14 cellular contexts compared by ENCODE assay signal in the genomic region with DNA sequence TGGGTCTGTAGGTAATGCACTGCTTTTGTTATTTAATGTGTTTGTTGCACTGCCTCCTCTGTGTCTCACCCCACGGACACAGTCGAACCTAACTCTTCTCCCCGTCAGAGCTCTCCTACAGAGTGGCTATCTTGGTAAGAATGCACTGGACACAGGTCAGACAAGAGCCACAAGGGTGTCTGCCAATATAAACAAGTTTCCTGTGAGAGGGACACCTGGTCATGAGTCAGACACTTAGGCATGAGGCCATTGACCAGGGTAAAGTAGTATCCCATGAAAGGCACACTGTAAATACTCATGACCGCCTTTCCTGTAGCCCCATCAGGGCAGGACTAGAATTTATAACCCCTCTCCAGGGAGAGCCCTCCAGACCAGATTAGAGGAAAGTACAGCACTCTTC.
DNase-seq lines count a peak whose midpoint lies in the region; ATAC-seq and TF ChIP-seq lines count a peak whose summit lies in the region.
"Had no signal": no experiment of that assay in that cellular context is flagged by ENCODE, and none has a peak within 500 bp of the region (broad histone marks: within the 10 kb centered on the region; RNA-seq: fewer than 3 reads in every experiment).

No MANE protein-coding gene starts in this region.

- no peaks in the 10 kb centered on the region for H3K36me3 ChIP-seq in CD8-positive, alpha-beta memory T cell (ENCODE audit: insufficient read depth, low read length)
- H3K36me3 ChIP-seq: HAP-1 had no signal

- H3K4me3 Mint-ChIP-seq in Calu3 (ENCODE audit: low read depth, unreplicated experiment) = peak overlapping the region; percentile 15
- no peak overlapping the region for H3K4me3 Mint-ChIP-seq in central memory CD8-positive, alpha-beta T cell
- no peak overlapping the region for H3K4me3 Mint-ChIP-seq in type B pancreatic cell
- H3K4me3 Mint-ChIP-seq in CD8-positive, alpha-beta memory T cell = no peak overlapping the region
- H3K4me3 Mint-ChIP-seq: nephron had no signal

- CTCF ChIA-PET in Calu3 (lab: Charles Lee) = interaction anchor here (0.9 to 1.3 kb wide), 3 partner anchors 10 to 334 kb away, joined by 3 read pairs; no protein-coding TSS in a partner anchor
- CTCF ChIA-PET in CD8-positive, alpha-beta memory T cell (lab: Charles Lee) = interaction anchor here (1.1 kb wide), 1 partner anchor 631 kb away, joined by 3 read pairs; no protein-coding TSS in a partner anchor

- no peaks in the 10 kb centered on the region for H3K9me3 ChIP-seq in CD8-positive, alpha-beta memory T cell (ENCODE audit: low read length)
- H3K9me3 ChIP-seq: BLaER1 treated with 17β-estradiol and CSF1 and Interleukin-3, amounts not matched to agents 10 nM and 100 nM; HAP-1 had no signal

- H3K27ac Mint-ChIP-seq in Calu3 (ENCODE audit: unreplicated experiment) = peak overlapping the region; percentile 78
- H3K27ac Mint-ChIP-seq in central memory CD8-positive, alpha-beta T cell (ENCODE audit: low read depth) = peak overlapping the region; percentile 4
- no peak overlapping the region for H3K27ac Mint-ChIP-seq in type B pancreatic cell
- no peak overlapping the region for H3K27ac Mint-ChIP-seq in CD8-positive, alpha-beta memory T cell
- H3K27ac Mint-ChIP-seq: nephron had no signal

- H3K36me3 Mint-ChIP-seq in Calu3 (ENCODE audit: insufficient read depth, unreplicated experiment) = peaks cover 83% of the 10 kb centered on the region
- no peaks in the 10 kb centered on the region for H3K36me3 Mint-ChIP-seq in central memory CD8-positive, alpha-beta T cell (ENCODE audit: insufficient read depth)
- peaks cover 4% of the 10 kb centered on the region for H3K36me3 Mint-ChIP-seq in type B pancreatic cell
- peaks cover 0 to 2% (median 0%) of the 10 kb centered on the region in 3 donors for H3K36me3 Mint-ChIP-seq in CD8-positive, alpha-beta memory T cell

- intact Hi-C loops in Calu3 (cut with micrococcal nuclease; ENCODE audit: unreplicated experiment) = loop anchor here (2.0 to 5.0 kb wide), 3 partner anchors 322 to 637 kb away; no protein-coding TSS in a partner anchor

- POLR2A ChIA-PET in CD8-positive, alpha-beta memory T cell (lab: Charles Lee) = no interaction called here

- no TSS peak for BruUV-seq in Calu3 (replicated peaks; lab: Mats Ljungman, UMichigan)

- H3K27ac ChIP-seq in CD8-positive, alpha-beta memory T cell (ENCODE audit: low read depth, low read length) = no peak overlapping the region
- H3K27ac ChIP-seq: BLaER1 treated with 17β-estradiol and CSF1 and Interleukin-3, amounts not matched to agents 10 nM and 100 nM had no signal

- peak; percentile 71 for DNase-seq in Calu3
- peak; percentile 96 for DNase-seq in M059J (ENCODE audit: low read depth)
- DNase-seq in central memory CD8-positive, alpha-beta T cell (ENCODE audit: low spot score in 2 of 2) = no peak
- DNase-seq in myocyte (ENCODE audit: low read depth) = peak; percentile 60
- no peak for DNase-seq in type B pancreatic cell (ENCODE audit: extremely low spot score, unreplicated experiment)
- DNase-seq in GOT3 (lab: John Stamatoyannopoulos, UW) = no peak
- DNase-seq in CD8-positive, alpha-beta memory T cell = no peak
- no peak for DNase-seq in amniotic stem cell (lab: John Stamatoyannopoulos, UW)
- DNase-seq: amygdala; NCI-H2171 treated with DMSO at 0.1 percent for 48 hours; stimulated activated CD8-positive, alpha-beta memory T cell treated with anti-CD3 and anti-CD28 coated beads, Interleukin-4, amount 100 ng/mL, for 48 hours had no signal

- H3K4me3 ChIP-seq in CD8-positive, alpha-beta memory T cell (ENCODE audit: low read length) = no peak overlapping the region
- H3K4me3 ChIP-seq: BLaER1 treated with 17β-estradiol and CSF1 and Interleukin-3, amounts not matched to agents 10 nM and 100 nM; HAP-1 had no signal

- TF ChIP-seq CTCF in Calu3 (IDR thresholded peaks at IDR 0.05; ENCODE audit: unreplicated experiment) (no peak), type B pancreatic cell (conservative IDR thresholded peaks at IDR 0.05) (no peak)

- H3K4me1 Mint-ChIP-seq in Calu3 (ENCODE audit: low read depth, unreplicated experiment) (peaks cover 50% of the 10 kb centered on the region), type B pancreatic cell (ENCODE audit: unreplicated experiment) (peaks cover 22% of the 10 kb centered on the region)
- H3K4me1 Mint-ChIP-seq in central memory CD8-positive, alpha-beta T cell = peaks cover 5% of the 10 kb centered on the region
- peaks cover 11 to 27% (median 24%) of the 10 kb centered on the region in 3 donors for H3K4me1 Mint-ChIP-seq in CD8-positive, alpha-beta memory T cell

- H3K27me3 Mint-ChIP-seq in Calu3 (ENCODE audit: unreplicated experiment) (no peaks in the 10 kb centered on the region), type B pancreatic cell (peaks cover 7% of the 10 kb centered on the region)
- no peaks in the 10 kb centered on the region for H3K27me3 Mint-ChIP-seq in central memory CD8-positive, alpha-beta T cell
- H3K27me3 Mint-ChIP-seq in CD8-positive, alpha-beta memory T cell = peaks cover 1 to 4% of the 10 kb centered on the region in 2 donors

- H3K9me3 Mint-ChIP-seq in Calu3 (ENCODE audit: low read depth, unreplicated experiment) (peaks cover 7% of the 10 kb centered on the region), type B pancreatic cell (peaks cover under 1% of the 10 kb centered on the region)
- H3K9me3 Mint-ChIP-seq in central memory CD8-positive, alpha-beta T cell = no peaks in the 10 kb centered on the region
- no peaks in the 10 kb centered on the region for H3K9me3 Mint-ChIP-seq in CD8-positive, alpha-beta memory T cell
- H3K9me3 Mint-ChIP-seq: nephron had no signal

- ATAC-seq in central memory CD8-positive, alpha-beta T cell (replicated peaks; ENCODE audit: extremely low read depth, poor library complexity, severe bottlenecking) = no peak

- peaks cover 22% of the 10 kb centered on the region for H3K4me1 ChIP-seq in CD8-positive, alpha-beta memory T cell (ENCODE audit: insufficient read depth, low read length)

- H3K27me3 ChIP-seq in CD8-positive, alpha-beta memory T cell (ENCODE audit: insufficient read depth, low read length, poor library complexity, severe bottlenecking) = no peaks in the 10 kb centered on the region
- H3K27me3 ChIP-seq: BLaER1 treated with 17β-estradiol and CSF1 and Interleukin-3, amounts not matched to agents 10 nM and 100 nM had no signal

Comparison
In these comparisons a context has a peak if more than half of its experiments do, and no peak if none do; other contexts are left out.
1. DNase-seq: peak in Calu3 (single experiment), M059J (single experiment) and myocyte (single experiment); none in central memory CD8-positive, alpha-beta T cell (0 of 2), type B pancreatic cell (single experiment), GOT3 (single experiment), CD8-positive, alpha-beta memory T cell (0 of 5) and amniotic stem cell (single experiment).
2. H3K27ac Mint-ChIP-seq: peak in Calu3 (single experiment) and central memory CD8-positive, alpha-beta T cell (single experiment); none in type B pancreatic cell (single experiment) and CD8-positive, alpha-beta memory T cell (0 of 8).